ENCODE assay signal across 8 cellular contexts in genomic region chr14:53929871-53930685, GRCh38. TPM values are rescaled to one million over a fixed set of nuclear protein-coding genes. Genes with fewer than 3 reads are reported as not detected.
A peak's percentile ranks its signal among the peaks of the same experiment; 100 is the strongest.
DNase-seq lines count a peak whose midpoint lies in the region; ATAC-seq, FAIRE-seq and TF ChIP-seq lines count a peak whose summit lies in the region.

No MANE protein-coding gene starts in this region.

- H3K9me3 ChIP-seq in psoas muscle: no peaks in the 10 kb centered on the region

- H3K4me1 ChIP-seq in psoas muscle: no peaks in the 10 kb centered on the region

- ATAC-seq in psoas muscle (no peak), HG03378 (IDR thresholded peaks at IDR 0.05; ENCODE audit: unreplicated experiment) (no peak), GM18870 (IDR thresholded peaks at IDR 0.05; ENCODE audit: unreplicated experiment) (no peak)

- no peak for FAIRE-seq in bronchial epithelial cell (lab: Jason Lieb, UNC)

- H3K4me3 ChIP-seq in bronchial epithelial cell (ENCODE audit: low read depth, low read length) (no peak overlapping the region), psoas muscle (no peak overlapping the region)

- H3K36me3 ChIP-seq in bronchial epithelial cell (ENCODE audit: control insufficient read depth, insufficient read depth, low read length) (no peaks in the 10 kb centered on the region), psoas muscle (ENCODE audit: insufficient read depth in 1 of 2, low read depth in 1 of 2) (no peaks in the 10 kb centered on the region)

- WGBS in psoas muscle, 3 donors: 68 to 77% (median 70%) methylated on average over 2 of the region's 2 CpGs

- peak; percentile 54 for TF ChIP-seq CTCF in bronchial epithelial cell (IDR thresholded peaks at IDR 0.05; ENCODE audit: insufficient read depth, low read length, severe bottlenecking)
- TF ChIP-seq CTCF in psoas muscle (IDR thresholded peaks at IDR 0.05): peak; percentile 22

- peak; percentile 1 for DNase-seq in activated CD8-positive, alpha-beta memory T cell treated with anti-CD3 and anti-CD28 coated beads, Interleukin-2, amount 50 U/mL, for 24 hours (ENCODE audit: extremely low read depth)
- DNase-seq in activated CD8-positive, alpha-beta memory T cell treated with anti-CD3 and anti-CD28 coated beads for 24 hours: no peak
- DNase-seq in NCI-H1417 treated with DMSO at 0.1 percent for 48 hours (lab: John Stamatoyannopoulos, UW): peak; percentile 54
- peak; percentile 25 for DNase-seq in bronchial epithelial cell (ENCODE audit: low read depth)
- no peak for DNase-seq in psoas muscle
- DNase-seq in NCI-H446 (lab: John Stamatoyannopoulos, UW): no peak

- H3K27me3 ChIP-seq in bronchial epithelial cell (ENCODE audit: control insufficient read depth, insufficient read depth, low read length): no peaks in the 10 kb centered on the region
- no peaks in the 10 kb centered on the region for H3K27me3 ChIP-seq in psoas muscle (ENCODE audit: insufficient read depth in 3 of 3, low read length in 2 of 3)

- H3K27ac ChIP-seq in psoas muscle: no peak overlapping the region

- intact Hi-C loops in psoas muscle (cut with DNase I): no loop called here

RNA-seq across cellular contexts. Expression of gene BMP4, which starts 26.5 kb away (rescaled TPM):
- total RNA-seq in bronchial epithelial cell (0.13 and 0.53 TPM in 2 replicates), psoas muscle (1 to 10 TPM; 2.5 to 8.6 (median 5.3) TPM)
- 1 to 10 TPM; 2.4 to 4.4 (median 3.0) TPM for polyA plus RNA-seq in psoas muscle

Comparison
In these comparisons a context has a peak if more than half of its experiments do, and no peak if none do; other contexts are left out.
1. DNase-seq: peak in activated CD8-positive, alpha-beta memory T cell treated with anti-CD3 and anti-CD28 coated beads, Interleukin-2, amount 50 U/mL, for 24 hours (single experiment), NCI-H1417 treated with DMSO at 0.1 percent for 48 hours (single experiment) and bronchial epithelial cell (single experiment); none in activated CD8-positive, alpha-beta memory T cell treated with anti-CD3 and anti-CD28 coated beads for 24 hours (single experiment), psoas muscle (0 of 2) and NCI-H446 (0 of 2).